Comparison of ENCODE assay signal across 33 cellular contexts in genomic region chr2:363823-364470, GRCh38.
"Had no signal": no experiment of that assay in that cellular context is flagged by ENCODE, and none has a peak within 500 bp of the region (broad histone marks: within the 10 kb centered on the region; RNA-seq: fewer than 3 reads in every experiment).

No MANE protein-coding gene starts in this region.

- ATAC-seq: activated naive CD4-positive, alpha-beta T cell treated with anti-CD3 and anti-CD28 coated beads, Interleukin-2, amount 50 U/mL, for 72 hours; activated naive CD8-positive, alpha-beta T cell treated with anti-CD3 and anti-CD28 coated beads, Interleukin-2, amount 50 U/mL, for 24 hours; activated T-cell treated with anti-CD3 and anti-CD28 coated beads, Interleukin-2, amount 50 U/mL, for 4 hours; activated T-cell treated with anti-CD3 and anti-CD28 coated beads, Interleukin-2, amount 50 U/mL, for 72 hours; activated T-helper 17 cell treated with anti-CD3 and anti-CD28 coated beads, Interleukin-2, amount 50 U/mL, for 72 hours had no signal

- FAIRE-seq: astrocyte, bronchial epithelial cell had no signal

- H3K27me3 ChIP-seq: adrenal gland, ascending aorta, body of pancreas, brain microvascular endothelial cell, breast epithelium, cardiac muscle cell had no signal

- H3K4me3 ChIP-seq: adrenal gland, ascending aorta, body of pancreas, breast epithelium, cardiac muscle cell had no signal

- H3K36me3 ChIP-seq: adrenal gland, ascending aorta, brain microvascular endothelial cell, breast epithelium, cardiac muscle cell had no signal

- H3K9me3 ChIP-seq: adrenal gland, ascending aorta, body of pancreas, breast epithelium had no signal

- H3K27ac ChIP-seq: adrenal gland, ascending aorta, brain microvascular endothelial cell, breast epithelium, cardiac muscle cell had no signal

- H3K4me1 ChIP-seq: adrenal gland, breast epithelium had no signal

- DNase-seq: activated effector memory CD4-positive, alpha-beta T cell treated with anti-CD3 and anti-CD28 coated beads, Interleukin-2, amount 50 U/mL, for 16 hours; activated effector memory CD4-positive, alpha-beta T cell treated with Interleukin-2 at 50 U/mL for 16 hours; activated gamma-delta T cell; activated gamma-delta T cell treated with Interleukin-2 at 50 U/mL for 16 hours; activated naive CD4-positive, alpha-beta T cell; activated naive CD4-positive, alpha-beta T cell treated with anti-CD3 and anti-CD28 coated beads for 36 hours; activated naive CD4-positive, alpha-beta T cell treated with anti-CD3 and anti-CD28 coated beads, Interleukin-2, amount 10 ng/mL, durations not matched to agents 7 days and 5 days; activated naive CD4-positive, alpha-beta T cell treated with anti-CD3 and anti-CD28 coated beads, Interleukin-2, amount 50 U/mL, for 16 hours; activated naive CD4-positive, alpha-beta T cell treated with Interleukin-2 at 50 U/mL for 16 hours; activated naive CD8-positive, alpha-beta T cell treated with anti-CD3 and anti-CD28 coated beads for 36 hours; activated naive CD8-positive, alpha-beta T cell treated with anti-CD3 and anti-CD28 coated beads, Interleukin-2, amount 10 ng/mL, durations not matched to agents 7 days and 5 days; activated naive CD8-positive, alpha-beta T cell treated with anti-CD3 and anti-CD28 coated beads, Interleukin-2, amount 50 U/mL, for 24 hours; activated T-cell treated with anti-CD3 and anti-CD28 coated beads, Interleukin-2, amount 50 U/mL, for 1 hour; activated T-cell treated with anti-CD3 and anti-CD28 coated beads, Interleukin-2, amount 50 U/mL, for 24 hours; activated T-cell treated with anti-CD3 and anti-CD28 coated beads, Interleukin-2, amount 50 U/mL, for 4 hours; activated T-cell treated with anti-CD3 and anti-CD28 coated beads, Interleukin-2, amount 50 U/mL, for 48 hours; activated T-cell treated with anti-CD3 and anti-CD28 coated beads, Interleukin-2, amount 50 U/mL, for 72 hours; adrenal gland; amniotic stem cell; amygdala; anterior cingulate cortex; body of pancreas; brain microvascular endothelial cell; caudate nucleus; central memory CD4-positive, alpha-beta T cell; cerebellar nuclear complex had no signal
